In genomic region chr1:232628335-232629214, GRCh38 we compare ENCODE assay signal across 8 cellular contexts. TPM values are rescaled to one million over a fixed set of nuclear protein-coding genes. Genes with fewer than 3 reads are reported as not detected.
DNase-seq lines count a peak whose midpoint lies in the region; ATAC-seq, FAIRE-seq and TF ChIP-seq lines count a peak whose summit lies in the region.

No MANE protein-coding gene starts in this region.

- no peaks in the 10 kb centered on the region for H4K20me1 ChIP-seq in OCI-LY7 (ENCODE audit: insufficient read depth, low read length)

- H2BK5ac ChIP-seq in mesenchymal stem cell (ENCODE audit: low read depth, low read length, poor library complexity, severe bottlenecking): no peak overlapping the region

- BruUV-seq in OCI-LY7 (replicated peaks; lab: Mats Ljungman, UMichigan): no TSS peak

- H3K4me3 ChIP-seq in heart right ventricle: peak overlapping the region; percentile 57 to 98 (median 86)
- H3K4me3 ChIP-seq in OCI-LY7 (ENCODE audit: low read depth, low read length, poor library complexity, severe bottlenecking): peak overlapping the region; percentile 73
- peak overlapping the region; percentile 70 to 92 for H3K4me3 ChIP-seq in mesenchymal stem cell (ENCODE audit: insufficient read depth in 1 of 2, low read depth in 1 of 2, low read length in 2 of 2)
- H3K4me3 ChIP-seq in upper lobe of right lung: peak overlapping the region; percentile 81

- intact Hi-C loops in heart right ventricle (cut with DNase I): loop anchor here in 8 of 10 donors (1.0 to 10.0 kb wide), 25 partner anchors 36 to 874 kb away; no protein-coding TSS in a partner anchor
- intact Hi-C loops in cardiac septum (cut with DNase I): loop anchor here (2.0 to 10.0 kb wide), 8 partner anchors 74 to 874 kb away; no protein-coding TSS in a partner anchor
- intact Hi-C loops in OCI-LY7 (cut with micrococcal nuclease; ENCODE audit: unreplicated experiment): no loop called here
- intact Hi-C loops in upper lobe of right lung (cut with DNase I): loop anchor here (10.0 kb wide), 2 partner anchors 184 to 764 kb away; no protein-coding TSS in a partner anchor

- H3K4me1 ChIP-seq in heart right ventricle: peaks cover 4 to 62% (median 47%) of the 10 kb centered on the region in 9 donors
- peaks cover 56% of the 10 kb centered on the region for H3K4me1 ChIP-seq in OCI-LY7 (ENCODE audit: insufficient read depth, low read length, poor library complexity, severe bottlenecking)
- peaks cover 1% of the 10 kb centered on the region for H3K4me1 ChIP-seq in mesenchymal stem cell (ENCODE audit: control insufficient read depth, insufficient read depth, low read depth, low read length)
- H3K4me1 ChIP-seq in upper lobe of right lung: peaks cover 42% of the 10 kb centered on the region

- peak overlapping the region in 1 of 2 experiments; percentile 33 for H3K4ac ChIP-seq in mesenchymal stem cell (ENCODE audit: low read depth in 1 of 2, low read length in 2 of 2)

- TF ChIP-seq CTCF in heart right ventricle (IDR thresholded peaks at IDR 0.05) (peak; percentile 28 to 68 (median 44)), OCI-LY7 (conservative IDR thresholded peaks at IDR 0.05; ENCODE audit: low read length) (peak; percentile 73), upper lobe of right lung (IDR thresholded peaks at IDR 0.05) (peak; percentile 43)

- no peak overlapping the region for H3K23ac ChIP-seq in mesenchymal stem cell (ENCODE audit: low read length in 2 of 2)

- no peak overlapping the region for H4K91ac ChIP-seq in mesenchymal stem cell (ENCODE audit: low read length)

- H3K36me3 ChIP-seq in heart right ventricle (no peaks in the 10 kb centered on the region), OCI-LY7 (ENCODE audit: insufficient read depth, low read length) (no peaks in the 10 kb centered on the region; the same call in 1 of the 2 replicates), mesenchymal stem cell (ENCODE audit: control insufficient read depth in 1 of 2, insufficient read depth in 2 of 2, low read depth in 1 of 2, low read length in 2 of 2) (peaks cover 0 to 3% of the 10 kb centered on the region in 2 experiments), upper lobe of right lung (no peaks in the 10 kb centered on the region)

- H3K9ac ChIP-seq in mesenchymal stem cell (ENCODE audit: low read length): peak overlapping the region; percentile 59

- no peak overlapping the region for H4K8ac ChIP-seq in mesenchymal stem cell (ENCODE audit: low read length)

- peak overlapping the region; percentile 78 to 88 for H3K18ac ChIP-seq in mesenchymal stem cell (ENCODE audit: low read depth in 1 of 2, low read length in 2 of 2)

- no peak overlapping the region for H2AK5ac ChIP-seq in mesenchymal stem cell (ENCODE audit: low read length, severe bottlenecking)

- peak overlapping the region in 9 of 10 donors; percentile 79 to 96 (median 89) for H3K27ac ChIP-seq in heart right ventricle
- peak overlapping the region; percentile 59 for H3K27ac ChIP-seq in OCI-LY7 (ENCODE audit: low read depth, low read length, poor library complexity, severe bottlenecking)
- H3K27ac ChIP-seq in mesenchymal stem cell (ENCODE audit: low read length, poor library complexity, severe bottlenecking): peak overlapping the region; percentile 50
- peak overlapping the region; percentile 66 for H3K27ac ChIP-seq in upper lobe of right lung

- H3K14ac ChIP-seq in mesenchymal stem cell (ENCODE audit: low read length in 2 of 2): no peak overlapping the region

- peaks cover 2% of the 10 kb centered on the region for H3K79me1 ChIP-seq in mesenchymal stem cell (replicated peaks; ENCODE audit: low read length, poor library complexity, severe bottlenecking)

- peaks cover 41% of the 10 kb centered on the region; the same call in 1 of the 2 replicates for H3K79me2 ChIP-seq in OCI-LY7 (ENCODE audit: insufficient read depth, low read depth, low read length)

- CTCF ChIA-PET in OCI-LY7 (lab: Charles Lee; ENCODE audit: unreplicated experiment): interaction anchor here (0.9 to 1.5 kb wide), 2 partner anchors 66 to 72 kb away, joined by 3 to 5 read pairs; no protein-coding TSS in a partner anchor

- H3K4me2 ChIP-seq in OCI-LY7 (ENCODE audit: low read length): peak overlapping the region; percentile 62
- H3K4me2 ChIP-seq in mesenchymal stem cell (ENCODE audit: low read length, poor library complexity, severe bottlenecking): peak overlapping the region; percentile 86

- DNase-seq in heart right ventricle (no peak), cardiac septum (ENCODE audit: low spot score) (no peak), OCI-LY7 (ENCODE audit: low spot score) (peak; percentile 66), mesenchymal stem cell (peak; percentile 73), upper lobe of right lung (no peak)

- no peaks in the 10 kb centered on the region for H3K27me3 ChIP-seq in heart right ventricle
- H3K27me3 ChIP-seq in mesenchymal stem cell (ENCODE audit: control insufficient read depth in 1 of 2, insufficient read depth in 1 of 2, low read length in 2 of 2): peaks cover 0 to 23% of the 10 kb centered on the region in 2 experiments
- H3K27me3 ChIP-seq in upper lobe of right lung: peaks cover 3% of the 10 kb centered on the region

- H3K9me2 ChIP-seq in OCI-LY7 (ENCODE audit: insufficient read depth, low read length): no peaks in the 10 kb centered on the region

- H3K9me3 ChIP-seq in heart right ventricle (no peaks in the 10 kb centered on the region), OCI-LY7 (ENCODE audit: low read length) (no peaks in the 10 kb centered on the region), mesenchymal stem cell (ENCODE audit: control insufficient read depth, low read length) (no peaks in the 10 kb centered on the region), upper lobe of right lung (no peaks in the 10 kb centered on the region)

- H2BK120ac ChIP-seq in mesenchymal stem cell (ENCODE audit: low read depth, low read length): no peak overlapping the region

- FAIRE-seq in colon (lab: Jason Lieb, UNC): peak; percentile 74

- POLR2A ChIA-PET in OCI-LY7 (lab: Charles Lee): interaction anchor here (1.1 to 2.3 kb wide), 8 partner anchors 13 to 66 kb away, joined by 3 to 14 read pairs (median 6); no protein-coding TSS in a partner anchor

- H2AFZ ChIP-seq in OCI-LY7 (ENCODE audit: low read length) (peak overlapping the region; percentile 44; the same call in 1 of the 2 replicates), mesenchymal stem cell (ENCODE audit: low read depth, low read length) (no peak overlapping the region)

- no peak overlapping the region for H2BK15ac ChIP-seq in mesenchymal stem cell (ENCODE audit: low read depth, poor library complexity, severe bottlenecking)

- ATAC-seq in heart right ventricle (peak in 4 of 8 donors; percentile 33 to 46 (median 38)), upper lobe of right lung (no peak), GM19328 (IDR thresholded peaks at IDR 0.05; ENCODE audit: unreplicated experiment) (no peak), HG03139 (IDR thresholded peaks at IDR 0.05; ENCODE audit: unreplicated experiment) (no peak)

- no peak overlapping the region for H2BK12ac ChIP-seq in mesenchymal stem cell (ENCODE audit: low read length in 2 of 2)

- WGBS in heart right ventricle, 2 donors: 10% methylated on average over 11 of the region's 11 CpGs
- 8% methylated on average over 9 of the region's 11 CpGs for WGBS in mesenchymal stem cell

RNA-seq across cellular contexts. Expression of gene SIPA1L2, which starts 1.4 kb away (rescaled TPM):
- 100 to 1,000 TPM in 5 of 10 donors, 10 to 100 TPM in 5; 64.9 to 141 (median 101) TPM for total RNA-seq in heart right ventricle
- polyA plus RNA-seq in heart right ventricle: 10 to 100 TPM; 20.3 to 39.3 TPM
- 98.7 TPM for total RNA-seq in cardiac septum
- 13.5 and 16.0 TPM in 2 replicates for total RNA-seq in OCI-LY7 (2014; rRNA removed; shearing (Covaris generic))
- total RNA-seq in OCI-LY7 (2022): 6.2 and 7.8 TPM in 2 replicates
- polyA plus RNA-seq in mesenchymal stem cell (2013, experiment 1 of 2): 10.2 TPM
- polyA plus RNA-seq in mesenchymal stem cell (2013, experiment 2 of 2): 9.6 TPM
- 38.3 TPM for total RNA-seq in upper lobe of right lung

Comparison
In these comparisons a context has a peak if more than half of its experiments do, and no peak if none do; other contexts are left out.
1. DNase-seq: peak in OCI-LY7 (single experiment) and mesenchymal stem cell (single experiment); none in heart right ventricle (0 of 2), cardiac septum (single experiment) and upper lobe of right lung (single experiment).
2. Peak in every context shown above with its lines, with median percentiles within 50 percentile points of each other: H3K27ac ChIP-seq, H3K4me3 ChIP-seq and CTCF ChIP-seq.